In genomic region chr14:103871596-103872480, GRCh38 we compare ENCODE assay signal across 9 cellular contexts. TPM values are rescaled to one million over a fixed set of nuclear protein-coding genes. Genes with fewer than 3 reads are reported as not detected.
DNase-seq lines count a peak whose midpoint lies in the region; ATAC-seq and TF ChIP-seq lines count a peak whose summit lies in the region.
"Had no signal": no experiment of that assay in that cellular context is flagged by ENCODE, and none has a peak within 500 bp of the region (broad histone marks: within the 10 kb centered on the region; RNA-seq: fewer than 3 reads in every experiment).

No MANE protein-coding gene starts in this region.

- peak overlapping the region; percentile 79 for H3K4me3 Mint-ChIP-seq in activated CD4-positive, alpha-beta T cell treated with anti-CD3 and anti-CD28 coated beads for 36 hours
- H3K4me3 Mint-ChIP-seq in naive thymus-derived CD8-positive, alpha-beta T cell: peak overlapping the region; percentile 83 to 94 (median 90)
- H3K4me3 Mint-ChIP-seq in stimulated activated naive CD8-positive, alpha-beta T cell treated with anti-CD3 and anti-CD28 coated beads, Interleukin-15, Interleukin-2, amounts not matched to agents 100 ng/mL and 50 ng/mL, for 24 hours: peak overlapping the region; percentile 86

- intact Hi-C loops in activated CD4-positive, alpha-beta T cell treated with anti-CD3 and anti-CD28 coated beads for 36 hours (cut with DNase I, micrococcal nuclease): loop anchor here in 1 of 2 experiments (1.0 kb wide), 4 partner anchors 25 to 157 kb away; partner anchors contain the start of genes PPP1R13B, XRCC3 and ZFYVE21
- intact Hi-C loops in dorsolateral prefrontal cortex (cut with DNase I): loop anchor here in 1 of 2 donors (2.0 kb wide), 1 partner anchor 33 kb away; no protein-coding TSS in a partner anchor

- no peaks in the 10 kb centered on the region for H3K27me3 Mint-ChIP-seq in activated CD4-positive, alpha-beta T cell treated with anti-CD3 and anti-CD28 coated beads for 36 hours
- H3K27me3 Mint-ChIP-seq in naive thymus-derived CD8-positive, alpha-beta T cell: peaks cover 0 to 2% (median 0%) of the 10 kb centered on the region in 5 donors
- H3K27me3 Mint-ChIP-seq in stimulated activated naive CD8-positive, alpha-beta T cell treated with anti-CD3 and anti-CD28 coated beads, Interleukin-15, Interleukin-2, amounts not matched to agents 100 ng/mL and 50 ng/mL, for 24 hours: no peaks in the 10 kb centered on the region

- H3K4me1 Mint-ChIP-seq in activated CD4-positive, alpha-beta T cell treated with anti-CD3 and anti-CD28 coated beads for 36 hours: peaks cover 12% of the 10 kb centered on the region
- H3K4me1 Mint-ChIP-seq in naive thymus-derived CD8-positive, alpha-beta T cell: peaks cover 11 to 28% (median 17%) of the 10 kb centered on the region in 4 donors
- H3K4me1 Mint-ChIP-seq in stimulated activated naive CD8-positive, alpha-beta T cell treated with anti-CD3 and anti-CD28 coated beads, Interleukin-15, Interleukin-2, amounts not matched to agents 100 ng/mL and 50 ng/mL, for 24 hours (ENCODE audit: low read depth): peaks cover 21% of the 10 kb centered on the region

- TF ChIP-seq CTCF in GM13976 (IDR thresholded peaks at IDR 0.05; ENCODE audit: borderline replicate concordance, control extremely low read depth, extremely low read depth, insufficient read depth, missing control alignments): no peak
- no peak for TF ChIP-seq CTCF in dorsolateral prefrontal cortex (IDR thresholded peaks at IDR 0.05 in 54 of 56, conservative IDR thresholded peaks at IDR 0.05 in 2 of 56; ENCODE audit: low read depth in 1 of 56, partially characterized antibody in 56 of 56)

- POLR2A ChIA-PET in activated CD4-positive, alpha-beta T cell treated with anti-CD3 and anti-CD28 coated beads for 36 hours (lab: Charles Lee): interaction anchor here (0.6 kb wide), 1 partner anchor 940 kb away, joined by 3 read pairs; no protein-coding TSS in a partner anchor
- POLR2A ChIA-PET in naive thymus-derived CD8-positive, alpha-beta T cell (lab: Charles Lee): interaction anchor here (0.5 to 1.7 kb wide), 4 partner anchors 8 to 37 kb away, joined by 3 to 4 read pairs (median 4); no protein-coding TSS in a partner anchor

- peak overlapping the region; percentile 79 for H3K27ac Mint-ChIP-seq in activated CD4-positive, alpha-beta T cell treated with anti-CD3 and anti-CD28 coated beads for 36 hours
- H3K27ac Mint-ChIP-seq in naive thymus-derived CD8-positive, alpha-beta T cell: peak overlapping the region; percentile 87 to 96 (median 92)
- H3K27ac Mint-ChIP-seq in stimulated activated naive CD8-positive, alpha-beta T cell treated with anti-CD3 and anti-CD28 coated beads, Interleukin-15, Interleukin-2, amounts not matched to agents 100 ng/mL and 50 ng/mL, for 24 hours: no peak overlapping the region

- peak; percentile 83 for ATAC-seq in HG03108 (IDR thresholded peaks at IDR 0.05; ENCODE audit: unreplicated experiment)
- peak; percentile 86 for ATAC-seq in activated CD4-positive, alpha-beta T cell treated with anti-CD3 and anti-CD28 coated beads for 36 hours
- ATAC-seq in naive thymus-derived CD8-positive, alpha-beta T cell: peak; percentile 73 to 86

- DNase-seq in GM13976 (ENCODE audit: low spot score) (peak; percentile 96), dorsolateral prefrontal cortex (no peak), 8988T (no peak), dedifferentiated amniotic fluid mesenchymal stem cell (ENCODE audit: extremely low spot score) (no peak)
- peak; percentile 85 for DNase-seq in activated CD4-positive, alpha-beta T cell treated with anti-CD3 and anti-CD28 coated beads for 36 hours
- DNase-seq in naive thymus-derived CD8-positive, alpha-beta T cell: peak; percentile 56 to 87 (median 71)

- no peaks in the 10 kb centered on the region for H3K36me3 Mint-ChIP-seq in activated CD4-positive, alpha-beta T cell treated with anti-CD3 and anti-CD28 coated beads for 36 hours (ENCODE audit: low read depth)
- no peaks in the 10 kb centered on the region for H3K36me3 Mint-ChIP-seq in naive thymus-derived CD8-positive, alpha-beta T cell
- H3K36me3 Mint-ChIP-seq in stimulated activated naive CD8-positive, alpha-beta T cell treated with anti-CD3 and anti-CD28 coated beads, Interleukin-15, Interleukin-2, amounts not matched to agents 100 ng/mL and 50 ng/mL, for 24 hours (ENCODE audit: low read depth): no peaks in the 10 kb centered on the region

- H3K27ac ChIP-seq in dorsolateral prefrontal cortex: no peak overlapping the region

- peak overlapping the region in 34 of 59 donors; percentile 0 to 42 (median 23) for H3K4me3 ChIP-seq in dorsolateral prefrontal cortex

- in situ Hi-C loops in GM13976 (cut with MboI; ENCODE audit: low sequenced_read_pairs, unreplicated experiment): no loop called here

- H3K27me3 ChIP-seq in dorsolateral prefrontal cortex: no peaks in the 10 kb centered on the region

- no peaks in the 10 kb centered on the region for H3K9me3 Mint-ChIP-seq in activated CD4-positive, alpha-beta T cell treated with anti-CD3 and anti-CD28 coated beads for 36 hours (ENCODE audit: low read depth)
- no peaks in the 10 kb centered on the region for H3K9me3 Mint-ChIP-seq in naive thymus-derived CD8-positive, alpha-beta T cell
- no peaks in the 10 kb centered on the region for H3K9me3 Mint-ChIP-seq in stimulated activated naive CD8-positive, alpha-beta T cell treated with anti-CD3 and anti-CD28 coated beads, Interleukin-15, Interleukin-2, amounts not matched to agents 100 ng/mL and 50 ng/mL, for 24 hours

- CTCF ChIA-PET in activated CD4-positive, alpha-beta T cell treated with anti-CD3 and anti-CD28 coated beads for 36 hours (lab: Charles Lee): interaction anchor here (0.6 to 0.9 kb wide), 4 partner anchors 8 to 824 kb away, joined by 3 to 5 read pairs (median 3); no protein-coding TSS in a partner anchor

RNA-seq across cellular contexts. Expression of gene PPP1R13B, which starts 24.5 kb away (rescaled TPM):
- total RNA-seq in activated CD4-positive, alpha-beta T cell treated with anti-CD3 and anti-CD28 coated beads for 36 hours: 10 to 100 TPM in 1 of 2 experiments, 1 to 10 TPM in 1; 9.3 to 10.3 TPM
- total RNA-seq in dorsolateral prefrontal cortex: 100 to 1,000 TPM in 18 of 120 experiments, 10 to 100 TPM in 102; 36.7 to 122 (median 85.6) TPM
- total RNA-seq in naive thymus-derived CD8-positive, alpha-beta T cell: 10 to 100 TPM; 38.0 to 40.3 TPM
- 1 to 10 TPM; 2.5 to 6.8 (median 4.1) TPM for polyA plus RNA-seq in naive thymus-derived CD8-positive, alpha-beta T cell

RNA-seq across cellular contexts. Expression of gene TDRD9, which starts 56.4 kb away (rescaled TPM):
- total RNA-seq in activated CD4-positive, alpha-beta T cell treated with anti-CD3 and anti-CD28 coated beads for 36 hours: under 1 TPM; 0.42 to 0.62 TPM
- total RNA-seq in dorsolateral prefrontal cortex: 10 to 100 TPM in 60 of 120 experiments, 1 to 10 TPM in 60; 1.9 to 23.1 (median 10.0) TPM
- total RNA-seq in naive thymus-derived CD8-positive, alpha-beta T cell: 1 to 10 TPM in 1 of 2 experiments, under 1 TPM in 1; 0.22 to 1.1 TPM
- under 1 TPM; 0.57 to 0.77 (median 0.74) TPM for polyA plus RNA-seq in naive thymus-derived CD8-positive, alpha-beta T cell
- total RNA-seq: HT1080 had no signal

Comparison
In these comparisons a context has a peak if more than half of its experiments do, and no peak if none do; other contexts are left out.
1. DNase-seq: peak in GM13976 (single experiment), activated CD4-positive, alpha-beta T cell treated with anti-CD3 and anti-CD28 coated beads for 36 hours (single experiment) and naive thymus-derived CD8-positive, alpha-beta T cell (10 of 10); none in dorsolateral prefrontal cortex (0 of 10), 8988T (single experiment) and dedifferentiated amniotic fluid mesenchymal stem cell (single experiment).
2. Peak in every context shown above with its lines, with median percentiles within 50 percentile points of each other: ATAC-seq and H3K4me3 Mint-ChIP-seq.